Comparison of ENCODE assay signal across 26 cellular contexts in the genomic region with DNA sequence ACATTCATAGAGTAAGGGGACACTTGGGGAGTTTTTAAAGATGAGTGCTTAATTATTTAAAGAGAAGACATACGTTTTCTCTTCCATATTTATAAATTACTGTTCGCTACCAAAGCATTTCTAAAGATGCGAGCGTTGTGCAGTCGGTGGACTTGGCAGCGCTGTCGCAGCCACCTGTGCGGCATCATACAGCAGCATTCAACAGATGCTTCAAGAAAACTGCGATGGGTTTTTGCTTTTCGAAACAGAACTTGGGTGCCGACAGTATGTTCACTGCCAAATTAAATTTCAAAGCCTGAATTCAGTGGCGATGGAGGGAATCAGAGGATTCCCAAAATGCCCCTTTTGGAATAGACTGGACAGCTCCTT. TPM values are rescaled to one million over a fixed set of nuclear protein-coding genes. Genes with fewer than 3 reads are reported as not detected.
"Had no signal": no experiment of that assay in that cellular context is flagged by ENCODE, and none has a peak within 500 bp of the region (broad histone marks: within the 10 kb centered on the region; RNA-seq: fewer than 3 reads in every experiment).

No MANE protein-coding gene starts in this region.

- H3K9me3 ChIP-seq: esophagus muscularis mucosa, gastroesophageal sphincter, left lung, prostate gland, testis, upper lobe of right lung had no signal

- H3K9me3 Mint-ChIP-seq: activated T-helper 1 cell treated with anti-CD3 and anti-CD28 coated beads, Interleukin-12 subunit alpha, Interleukin-12 subunit beta, Interleukin-2, Interleukin-4 antibody, amounts not matched to agents 30 ng/mL and 10 ng/mL and 1 ng/mL, durations not matched to agents 14 hours and 24 hours and 36 hours; dendritic cell treated with granulocyte-macrophage colony-stimulating factor and Interleukin-4, amounts not matched to agents 40 ng/mL and 50 ng/mL, for 4 days; T-helper 2 cell treated with Interferon-gamma antibody and Interleukin-4, amounts not matched to agents 5 μg/mL and 100 μg/mL, for 36 hours had no signal

- H3K27ac Mint-ChIP-seq: activated CD4-positive, alpha-beta memory T cell treated with anti-CD3 and anti-CD28 coated beads for 36 hours; activated naive CD8-positive, alpha-beta T cell treated with anti-CD3 and anti-CD28 coated beads for 36 hours; activated T-helper 1 cell treated with anti-CD3 and anti-CD28 coated beads, Interleukin-12 subunit alpha, Interleukin-12 subunit beta, Interleukin-2, Interleukin-4 antibody, amounts not matched to agents 30 ng/mL and 10 ng/mL and 1 ng/mL, durations not matched to agents 14 hours and 24 hours and 36 hours; dendritic cell treated with granulocyte-macrophage colony-stimulating factor and Interleukin-4, amounts not matched to agents 40 ng/mL and 50 ng/mL, for 4 days; T-helper 2 cell treated with Interferon-gamma antibody and Interleukin-4, amounts not matched to agents 5 μg/mL and 100 μg/mL, for 36 hours had no signal

- H3K4me1 ChIP-seq: left lung, prostate gland, testis, upper lobe of right lung had no signal

- H3K36me3 ChIP-seq: cardiac muscle cell, esophagus muscularis mucosa, gastroesophageal sphincter, heart right ventricle, left lung, prostate gland, stomach, upper lobe of right lung had no signal

- H3K27ac ChIP-seq: cardiac muscle cell, esophagus muscularis mucosa, gastroesophageal sphincter, heart right ventricle, left lung, prostate gland, skin epidermis, stomach, testis, upper lobe of right lung had no signal

- H3K4me3 Mint-ChIP-seq: activated CD4-positive, alpha-beta memory T cell treated with anti-CD3 and anti-CD28 coated beads for 36 hours; activated naive CD8-positive, alpha-beta T cell treated with anti-CD3 and anti-CD28 coated beads for 36 hours; activated T-helper 1 cell treated with anti-CD3 and anti-CD28 coated beads, Interleukin-12 subunit alpha, Interleukin-12 subunit beta, Interleukin-2, Interleukin-4 antibody, amounts not matched to agents 30 ng/mL and 10 ng/mL and 1 ng/mL, durations not matched to agents 14 hours and 24 hours and 36 hours; T-helper 2 cell treated with Interferon-gamma antibody and Interleukin-4, amounts not matched to agents 5 μg/mL and 100 μg/mL, for 36 hours had no signal

- H3K36me3 Mint-ChIP-seq: activated naive CD8-positive, alpha-beta T cell treated with anti-CD3 and anti-CD28 coated beads for 36 hours had no signal

- DNase-seq: activated CD4-positive, alpha-beta memory T cell treated with anti-CD3 and anti-CD28 coated beads for 36 hours; activated CD4-positive, alpha-beta T cell treated with anti-CD3 and anti-CD28 coated beads for 4 hours; activated naive CD8-positive, alpha-beta T cell treated with anti-CD3 and anti-CD28 coated beads for 36 hours; activated T-cell treated with anti-CD3 and anti-CD28 coated beads for 4 hours; amniotic stem cell; effector CD8-positive, alpha-beta T cell; heart right ventricle; left lung; midbrain; stimulated activated CD4-positive, alpha-beta T cell treated with anti-CD3 and anti-CD28 coated beads, Interleukin-15, amount 100 ng/mL, for 24 hours; stimulated activated CD4-positive, alpha-beta T cell treated with anti-CD3 and anti-CD28 coated beads, Interleukin-4, amount 100 ng/mL, for 1 hour; stomach; testis; upper lobe of right lung had no signal

- ATAC-seq: gastroesophageal sphincter, heart right ventricle, left lung, upper lobe of right lung had no signal

- H3K4me3 ChIP-seq: left lung, prostate gland, skin epidermis, testis, upper lobe of right lung had no signal

- H3K4me1 Mint-ChIP-seq: activated naive CD8-positive, alpha-beta T cell treated with anti-CD3 and anti-CD28 coated beads for 36 hours had no signal

- H3K27me3 ChIP-seq: testis had no signal

RNA-seq across cellular contexts. Expression of gene HTR2C, which starts 1.6 kb away (rescaled TPM):
- total RNA-seq: activated CD4-positive, alpha-beta memory T cell treated with anti-CD3 and anti-CD28 coated beads for 36 hours; activated naive CD8-positive, alpha-beta T cell treated with anti-CD3 and anti-CD28 coated beads for 36 hours; activated T-helper 1 cell treated with anti-CD3 and anti-CD28 coated beads, Interleukin-12 subunit alpha, Interleukin-12 subunit beta, Interleukin-2, Interleukin-4 antibody, amounts not matched to agents 30 ng/mL and 10 ng/mL and 1 ng/mL, durations not matched to agents 14 hours and 24 hours and 36 hours; chondrocyte; endothelial cell of umbilical vein; esophagus muscularis mucosa; gastroesophageal sphincter; heart right ventricle; left lung; lung microvascular endothelial cell; osteocyte; prostate gland; stomach; upper lobe of right lung had no signal
- polyA plus RNA-seq: cardiac muscle cell, endothelial cell of umbilical vein, heart right ventricle, stomach had no signal
